1 cellular context compared by ENCODE assay signal in the genomic region with DNA sequence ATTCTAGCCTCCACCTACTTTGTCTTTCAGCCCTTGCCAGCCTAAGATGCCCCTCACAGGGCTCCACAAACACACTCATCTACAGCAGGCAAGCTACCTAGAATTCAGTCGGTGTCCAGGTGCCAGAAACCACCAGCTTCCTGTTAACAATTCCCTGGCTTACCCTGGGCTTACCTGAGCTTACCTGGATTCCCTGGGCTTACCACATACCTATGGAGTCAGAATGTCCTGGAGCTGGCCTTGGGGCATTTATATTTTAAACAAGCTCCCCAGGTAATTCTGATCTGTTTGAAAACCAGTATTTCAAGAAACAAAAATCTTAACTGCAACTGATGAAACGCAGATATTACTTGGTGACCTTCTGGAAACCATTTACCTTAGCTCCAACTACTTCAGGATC.
TF ChIP-seq lines count a peak whose summit lies in the region.

No MANE protein-coding gene starts in this region.

TF ChIP-seq in H1, 55 proteins besides CTCF, POLR2A, EP300 and RAD21 (continued from another document):
- TF ChIP-seq E2F6 (IDR thresholded peaks at IDR 0.05), result no peak
- no peak for TF ChIP-seq SP1 (IDR thresholded peaks at IDR 0.05; ENCODE audit: low read depth, low read length)
- no peak for TF ChIP-seq CREB1 (IDR thresholded peaks at IDR 0.05)
- TF ChIP-seq CBX5 (IDR thresholded peaks at IDR 0.05; ENCODE audit: low read depth, low read length), result no peak
- TF ChIP-seq CBX8 (IDR thresholded peaks at IDR 0.05; ENCODE audit: borderline replicate concordance, low read depth, low read length), result no peak
- TF ChIP-seq SP4 (IDR thresholded peaks at IDR 0.05; ENCODE audit: low read length), result no peak
- no peak for TF ChIP-seq CHD1 (IDR thresholded peaks at IDR 0.05; ENCODE audit: low read depth, low read length)
- TF ChIP-seq HDAC6 (IDR thresholded peaks at IDR 0.05; ENCODE audit: low read depth, low read length), result no peak
- TF ChIP-seq FOSL1 (IDR thresholded peaks at IDR 0.05; ENCODE audit: insufficient read depth, low read depth, low read length), result no peak
- no peak for TF ChIP-seq SRF (IDR thresholded peaks at IDR 0.05; ENCODE audit: low read depth, low read length)
- no peak for TF ChIP-seq BRCA1 (IDR thresholded peaks at IDR 0.05; ENCODE audit: low read depth, low read length)
TF ChIP-seq in H1: peak in this region for 0.
